12 cellular contexts compared by ENCODE assay signal in the genomic region with DNA sequence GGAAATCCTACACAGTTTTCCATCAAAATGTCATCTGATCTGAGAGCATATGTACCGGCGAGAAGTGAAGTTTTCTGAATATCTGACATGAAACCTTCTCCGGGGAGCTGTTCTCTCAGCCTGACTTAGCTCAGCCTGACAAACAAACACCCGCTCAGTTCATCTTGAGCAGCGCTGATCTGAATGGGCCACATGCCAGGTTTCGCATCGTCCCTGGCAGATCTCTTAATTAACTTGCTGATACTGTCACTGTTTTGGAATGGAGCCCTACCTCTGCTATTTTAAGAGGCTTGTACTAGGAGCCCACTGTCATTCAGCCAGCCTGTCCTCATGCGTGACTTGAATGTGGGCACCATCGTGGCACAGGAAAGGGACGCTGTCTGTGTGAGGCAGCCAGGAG.
DNase-seq lines count a peak whose midpoint lies in the region; ATAC-seq lines count a peak whose summit lies in the region.
"Had no signal": no experiment of that assay in that cellular context is flagged by ENCODE, and none has a peak within 500 bp of the region (broad histone marks: within the 10 kb centered on the region; RNA-seq: fewer than 3 reads in every experiment).

No MANE protein-coding gene starts in this region.

- DNase-seq in EH (ENCODE audit: low read depth) (peak; percentile 5), NCI-H2196 (lab: John Stamatoyannopoulos, UW; ENCODE audit: unreplicated experiment) (peak; percentile 44), astrocyte of the hippocampus (ENCODE audit: low read depth, low spot score) (peak; percentile 22), middle frontal gyrus (ENCODE audit: extremely low spot score, low spot score) (peak; percentile 63), GM03348 (ENCODE audit: low spot score) (no peak)
- DNase-seq in activated effector memory CD4-positive, alpha-beta T cell treated with Interleukin-2 at 50 U/mL for 16 hours = no peak
- DNase-seq: activated CD4-positive, alpha-beta T cell treated with anti-CD3 and anti-CD28 coated beads for 4 hours; activated T-cell treated with anti-CD3 and anti-CD28 coated beads, Interleukin-2, amount 50 U/mL, for 48 hours; foreskin fibroblast; NCI-H1048 had no signal

- no peak for ATAC-seq in HG03095 (IDR thresholded peaks at IDR 0.05; ENCODE audit: unreplicated experiment)
- ATAC-seq in HG03439 (IDR thresholded peaks at IDR 0.05; ENCODE audit: unreplicated experiment) = no peak

Comparison
In these comparisons a context has a peak if more than half of its experiments do, and no peak if none do; other contexts are left out.
1. DNase-seq: peak in EH (single experiment), NCI-H2196 (single experiment), astrocyte of the hippocampus (single experiment) and middle frontal gyrus (single experiment); none in GM03348 (single experiment) and activated effector memory CD4-positive, alpha-beta T cell treated with Interleukin-2 at 50 U/mL for 16 hours (single experiment).